Comparison of ENCODE assay signal across 9 cellular contexts in the genomic region with DNA sequence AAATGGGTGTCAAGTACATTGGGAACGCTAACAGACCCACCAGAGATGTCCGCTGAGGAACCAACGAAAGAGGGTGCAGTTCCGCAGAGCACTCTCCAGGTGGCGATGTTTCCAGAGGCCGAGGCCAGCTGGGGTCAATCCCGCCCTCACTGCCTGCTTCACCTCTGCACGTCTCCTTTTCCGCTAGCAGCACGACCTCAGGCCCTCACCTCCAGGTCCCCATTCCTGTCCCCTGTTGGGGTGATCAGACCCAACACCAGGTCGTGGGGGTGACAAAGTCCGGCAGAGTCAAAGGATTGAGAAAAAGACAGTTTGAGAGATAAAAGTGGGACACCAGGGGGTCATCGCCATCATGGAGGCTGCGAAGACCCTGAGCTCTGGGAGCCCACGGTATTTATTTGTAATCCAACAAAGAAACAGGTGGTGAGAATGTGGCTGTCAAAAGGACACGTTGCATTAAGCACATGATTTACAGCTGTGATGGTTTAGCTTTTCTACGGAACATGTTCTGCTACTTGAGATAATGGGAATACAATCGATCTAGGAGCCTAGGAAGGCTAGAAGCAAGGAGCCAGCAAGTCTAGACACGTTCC. TPM values are rescaled to one million over a fixed set of nuclear protein-coding genes. Genes with fewer than 3 reads are reported as not detected.
DNase-seq lines count a peak whose midpoint lies in the region; ATAC-seq, FAIRE-seq and TF ChIP-seq lines count a peak whose summit lies in the region.
"Had no signal": no experiment of that assay in that cellular context is flagged by ENCODE, and none has a peak within 500 bp of the region (broad histone marks: within the 10 kb centered on the region; RNA-seq: fewer than 3 reads in every experiment).

No MANE protein-coding gene starts in this region.

- peak overlapping the region; percentile 80 to 94 for H3K27ac Mint-ChIP-seq in natural killer cell
- H3K27ac Mint-ChIP-seq: dendritic cell treated with granulocyte-macrophage colony-stimulating factor and Interleukin-4, amounts not matched to agents 40 ng/mL and 50 ng/mL, for 4 days had no signal

- BruUV-seq in endothelial cell of umbilical vein (replicated peaks; lab: Mats Ljungman, UMichigan), result no TSS peak

- peaks cover 7% of the 10 kb centered on the region for H3K4me1 ChIP-seq in endothelial cell of umbilical vein (ENCODE audit: control insufficient read depth, extremely low read depth, insufficient read depth, low read length)

- intact Hi-C loops in endothelial cell of umbilical vein (cut with micrococcal nuclease) (no loop called here), natural killer cell (cut with micrococcal nuclease) (loop anchor here (10.0 kb wide), 1 partner anchor 894 kb away; no protein-coding TSS in a partner anchor)

- POLR2A ChIA-PET in endothelial cell of umbilical vein (lab: Charles Lee), result no interaction called here

- CTCF ChIA-PET in endothelial cell of umbilical vein (lab: Charles Lee), result interaction anchor here (0.6 to 3.3 kb wide), 29 partner anchors 9 to 645 kb away, joined by 3 to 39 read pairs (median 4); partner anchors contain the start of gene ZAP70

- DNase-seq in AG09309 (ENCODE audit: low read depth) (no peak), NCI-H2029 (lab: John Stamatoyannopoulos, UW) (peak; percentile 44), endothelial cell of umbilical vein (ENCODE audit: low read depth, low spot score) (peak; percentile 23), natural killer cell (peak; percentile 50)

- H3K9ac ChIP-seq in endothelial cell of umbilical vein (replicated peaks; ENCODE audit: extremely low read depth, insufficient read depth, low read length), result no peak overlapping the region

- no peaks in the 10 kb centered on the region for H3K36me3 ChIP-seq in endothelial cell of umbilical vein (ENCODE audit: control insufficient read depth in 2 of 2, extremely low read depth in 1 of 2, insufficient read depth in 2 of 2, low read length in 2 of 2)

- ATAC-seq in GM18909 (IDR thresholded peaks at IDR 0.05; ENCODE audit: poor library complexity, unreplicated experiment) (peak; percentile 53), natural killer cell (peak; percentile 49 to 63 (median 55)), GM18520 (IDR thresholded peaks at IDR 0.05; ENCODE audit: unreplicated experiment) (no peak), GM19397 (IDR thresholded peaks at IDR 0.05; ENCODE audit: unreplicated experiment) (no peak)

- dilution Hi-C loops in endothelial cell of umbilical vein (cut with MboI; ENCODE audit: extremely low pct_ligation_motif_present, low sequenced_read_pairs), result no loop called here

- no peaks in the 10 kb centered on the region for H3K27me3 Mint-ChIP-seq in natural killer cell (ENCODE audit: low read depth in 2 of 2)

- no peaks in the 10 kb centered on the region for H3K27me3 ChIP-seq in endothelial cell of umbilical vein (ENCODE audit: control insufficient read depth in 2 of 2, insufficient read depth in 2 of 2, low read length in 2 of 2)

- peaks cover 8% of the 10 kb centered on the region for H3K36me3 Mint-ChIP-seq in natural killer cell

- H3K27ac ChIP-seq in VCaP (no peak overlapping the region), endothelial cell of umbilical vein (ENCODE audit: insufficient read depth, low read depth, low read length) (no peak overlapping the region)

- no peaks in the 10 kb centered on the region for H3K9me3 ChIP-seq in endothelial cell of umbilical vein (replicated peaks; ENCODE audit: control insufficient read depth, insufficient read depth, low read length)

- H3K9me1 ChIP-seq in endothelial cell of umbilical vein (replicated peaks; ENCODE audit: control insufficient read depth, extremely low read depth, insufficient read depth, low read length), result no peaks in the 10 kb centered on the region

- no peak for TF ChIP-seq POLR2A in endothelial cell of umbilical vein (IDR thresholded peaks at IDR 0.05; ENCODE audit: low read depth, low read length)

- peak overlapping the region; percentile 65 for H3K4me3 Mint-ChIP-seq in natural killer cell
- H3K4me3 Mint-ChIP-seq: dendritic cell treated with granulocyte-macrophage colony-stimulating factor and Interleukin-4, amounts not matched to agents 40 ng/mL and 50 ng/mL, for 4 days had no signal

- TF ChIP-seq CTCF in AG09309 (IDR thresholded peaks at IDR 0.05; ENCODE audit: control insufficient read depth, insufficient read depth, low read depth, low read length, missing control alignments), result peak; percentile 64
- peak; percentile 78 for TF ChIP-seq CTCF in VCaP (conservative IDR thresholded peaks at IDR 0.05)
- TF ChIP-seq CTCF in endothelial cell of umbilical vein (IDR thresholded peaks at IDR 0.05; ENCODE audit: extremely low read depth in 1 of 2, insufficient read depth in 1 of 2, low read depth in 1 of 2, low read length in 2 of 2), result peak; percentile 69 to 82
- peak; percentile 83 for TF ChIP-seq CTCF in natural killer cell (IDR thresholded peaks at IDR 0.05)

- H3K4me2 ChIP-seq in endothelial cell of umbilical vein (ENCODE audit: insufficient read depth, low read length), result no peak overlapping the region

- no peaks in the 10 kb centered on the region for H3K9me3 Mint-ChIP-seq in natural killer cell
- H3K9me3 Mint-ChIP-seq: dendritic cell treated with granulocyte-macrophage colony-stimulating factor and Interleukin-4, amounts not matched to agents 40 ng/mL and 50 ng/mL, for 4 days had no signal

- H4K20me1 ChIP-seq in endothelial cell of umbilical vein (replicated peaks; ENCODE audit: control insufficient read depth, extremely low read depth, insufficient read depth, low read length), result no peaks in the 10 kb centered on the region

- peaks cover 74 to 82% of the 10 kb centered on the region in 2 donors for H3K4me1 Mint-ChIP-seq in natural killer cell

- H2AFZ ChIP-seq in endothelial cell of umbilical vein (ENCODE audit: low read depth, low read length), result no peak overlapping the region

- H3K79me2 ChIP-seq in endothelial cell of umbilical vein (ENCODE audit: control insufficient read depth, insufficient read depth, low read length), result no peaks in the 10 kb centered on the region

- H3K4me3 ChIP-seq in AG09309 (ENCODE audit: control insufficient read depth, low read depth, low read length), result no peak overlapping the region
- no peak overlapping the region for H3K4me3 ChIP-seq in endothelial cell of umbilical vein (replicated peaks in 1 of 3; ENCODE audit: insufficient read depth in 1 of 3, low read depth in 1 of 3, low read length in 3 of 3)

- FAIRE-seq in endothelial cell of umbilical vein (lab: Jason Lieb, UNC), result peak; percentile 87

TF ChIP-seq in endothelial cell of umbilical vein, 7 proteins besides CTCF, POLR2A, EP300 and RAD21:
- TF ChIP-seq MYC (IDR thresholded peaks at IDR 0.05; ENCODE audit: low read depth, low read length) (no peak), EZH2 (IDR thresholded peaks at IDR 0.05; ENCODE audit: borderline replicate concordance, low read depth, low read length, severe bottlenecking) (no peak), JUN (IDR thresholded peaks at IDR 0.05; ENCODE audit: borderline replicate concordance, insufficient read depth, insufficient read length, low read depth) (no peak), FOS (IDR thresholded peaks at IDR 0.05; ENCODE audit: borderline replicate concordance, insufficient read depth, low read length) (no peak), MAX (IDR thresholded peaks at IDR 0.05; ENCODE audit: insufficient read depth, insufficient read length) (no peak), POLR2AphosphoS5 (IDR thresholded peaks at IDR 0.05; ENCODE audit: insufficient read depth, low read depth, low read length) (no peak), GATA2 (IDR thresholded peaks at IDR 0.05; ENCODE audit: insufficient read depth, insufficient read length, low read depth, low read length) (no peak)

RNA-seq across cellular contexts. Expression of gene ZAP70, which starts 27.3 kb away (rescaled TPM):
- total RNA-seq in endothelial cell of umbilical vein (not detected in 2 replicates), natural killer cell (1,000 to 10,000 TPM in 1 of 3 donors, 100 to 1,000 TPM in 2; 883 to 1,008 (median 954) TPM)
- polyA plus RNA-seq in endothelial cell of umbilical vein, result 0.10 and 0.14 TPM in 2 replicates
- polyA plus RNA-seq in endothelial cell of umbilical vein (2011; cell fraction: cytosol; rRNA removed), result 0.07 TPM in 1 of 2 replicates, not detected in the other
- 0.78 and 0.99 TPM in 2 replicates for polyA plus RNA-seq in endothelial cell of umbilical vein (2011; cell fraction: nucleus; rRNA removed)
- 0.25 and 0.30 TPM in 2 replicates for polyA plus RNA-seq in endothelial cell of umbilical vein (2012)
- 0.12 TPM in 1 of 2 replicates, not detected in the other for polyA minus RNA-seq in endothelial cell of umbilical vein
- polyA minus RNA-seq in endothelial cell of umbilical vein (2011; cell fraction: cytosol; rRNA and poly(A)+ RNA removed), result not detected
- 0.53 TPM in 1 of 2 replicates, not detected in the other for polyA minus RNA-seq in endothelial cell of umbilical vein (2011; cell fraction: nucleus; rRNA and poly(A)+ RNA removed)

Comparison
In these comparisons a context has a peak if more than half of its experiments do, and no peak if none do; other contexts are left out.
1. ATAC-seq: peak in GM18909 (single experiment) and natural killer cell (3 of 3); none in GM18520 (single experiment) and GM19397 (single experiment).
2. RNA of gene ZAP70, which starts 27.3 kb away (total RNA-seq): 883 to 1,008 TPM in natural killer cell; not detected in endothelial cell of umbilical vein; every median in the first group is over 100 times any median in the second.
3. Peak in every context shown above with its lines, with median percentiles within 50 percentile points of each other: CTCF ChIP-seq.